ENCODE assay signal across 12 cellular contexts in the genomic region with DNA sequence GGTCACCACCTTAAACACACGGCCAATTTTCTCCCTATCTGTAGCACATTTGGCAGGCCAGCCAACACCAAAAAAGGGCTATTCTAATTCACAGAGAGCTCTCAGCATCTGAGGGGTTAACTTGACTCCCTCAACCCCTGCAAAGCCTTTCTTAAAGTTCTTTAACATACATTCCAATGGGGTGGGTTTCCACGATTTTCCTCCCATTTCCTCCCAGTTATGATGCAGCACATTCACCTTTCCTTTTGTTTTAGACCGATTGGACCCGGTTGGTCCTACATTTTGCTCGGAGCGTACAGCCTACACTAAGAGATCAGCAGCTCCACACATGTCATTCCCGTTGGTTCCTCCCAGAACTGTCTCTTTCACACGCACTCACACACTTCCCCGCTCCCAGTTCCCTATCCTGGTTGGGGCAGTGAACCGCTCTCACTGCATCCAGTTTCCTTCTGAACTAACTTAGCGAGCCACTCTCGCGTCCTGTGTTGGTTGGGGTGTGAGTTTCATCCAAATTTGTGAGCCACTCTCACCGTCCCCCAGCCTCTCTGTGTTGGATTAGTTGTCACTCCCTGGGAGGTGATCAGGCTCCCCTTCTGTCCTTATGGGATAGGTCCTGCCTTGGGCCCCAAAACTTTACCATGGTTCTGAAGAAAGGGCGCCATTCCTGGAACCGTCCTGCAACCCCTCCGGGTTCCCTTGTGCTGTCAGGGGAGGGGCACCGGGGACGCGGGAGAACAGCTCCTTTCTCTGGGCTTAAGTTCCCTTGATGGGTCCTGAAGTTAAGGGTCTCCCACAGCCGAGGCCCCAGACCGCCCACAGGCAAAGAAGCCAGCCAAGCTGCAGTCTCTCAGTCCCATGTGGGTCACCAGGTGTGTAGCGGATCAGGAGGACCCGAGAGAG. TPM values are rescaled to one million over a fixed set of nuclear protein-coding genes. Genes with fewer than 3 reads are reported as not detected.
DNase-seq lines count a peak whose midpoint lies in the region; ATAC-seq and TF ChIP-seq lines count a peak whose summit lies in the region.
"Had no signal": no experiment of that assay in that cellular context is flagged by ENCODE, and none has a peak within 500 bp of the region (broad histone marks: within the 10 kb centered on the region; RNA-seq: fewer than 3 reads in every experiment).

No MANE protein-coding gene starts in this region.

- H3K4me3 Mint-ChIP-seq in progenitor cell of endocrine pancreas (ENCODE audit: low read depth) = peak overlapping the region; percentile 78
- no peak overlapping the region for H3K4me3 Mint-ChIP-seq in T-helper 17 cell
- H3K4me3 Mint-ChIP-seq: activated CD4-positive, alpha-beta T cell treated with anti-CD3 and anti-CD28 coated beads, Interleukin-2, amount 10 ng/mL, durations not matched to agents 7 days and 5 days had no signal

- H3K27me3 ChIP-seq in ascending aorta = no peaks in the 10 kb centered on the region
- no peaks in the 10 kb centered on the region for H3K27me3 ChIP-seq in iPS-18a (ENCODE audit: control insufficient read depth, insufficient read depth, low read length)

- H3K27ac Mint-ChIP-seq in progenitor cell of endocrine pancreas (peak overlapping the region; percentile 99), T-helper 17 cell (no peak overlapping the region)
- H3K27ac Mint-ChIP-seq: activated CD4-positive, alpha-beta T cell treated with anti-CD3 and anti-CD28 coated beads, Interleukin-2, amount 10 ng/mL, durations not matched to agents 7 days and 5 days had no signal

- TF ChIP-seq CTCF in ascending aorta (IDR thresholded peaks at IDR 0.05) = no peak
- no peak for TF ChIP-seq CTCF in progenitor cell of endocrine pancreas (IDR thresholded peaks at IDR 0.05; ENCODE audit: unreplicated experiment)

- H3K27ac ChIP-seq in ascending aorta = no peak overlapping the region
- peak overlapping the region; percentile 79 for H3K27ac ChIP-seq in iPS-18a (ENCODE audit: low read length)

- H3K9me3 ChIP-seq in ES-I3 (ENCODE audit: control insufficient read depth, insufficient read depth, low read length) (no peaks in the 10 kb centered on the region), ascending aorta (no peaks in the 10 kb centered on the region), iPS-18a (ENCODE audit: control insufficient read depth, low read depth, low read length) (no peaks in the 10 kb centered on the region), T-helper 17 cell (ENCODE audit: control insufficient read depth, low read length, poor library complexity, severe bottlenecking) (no peaks in the 10 kb centered on the region)

- H3K4me1 Mint-ChIP-seq in progenitor cell of endocrine pancreas (ENCODE audit: low read depth) = peaks cover 48% of the 10 kb centered on the region
- H3K4me1 Mint-ChIP-seq in T-helper 17 cell = no peaks in the 10 kb centered on the region
- H3K4me1 Mint-ChIP-seq: activated CD4-positive, alpha-beta T cell treated with anti-CD3 and anti-CD28 coated beads, Interleukin-2, amount 10 ng/mL, durations not matched to agents 7 days and 5 days had no signal

- H3K27me3 Mint-ChIP-seq in progenitor cell of endocrine pancreas (no peaks in the 10 kb centered on the region), T-helper 17 cell (no peaks in the 10 kb centered on the region)
- H3K27me3 Mint-ChIP-seq: activated CD4-positive, alpha-beta T cell treated with anti-CD3 and anti-CD28 coated beads, Interleukin-2, amount 10 ng/mL, durations not matched to agents 7 days and 5 days had no signal

- no peaks in the 10 kb centered on the region for H3K36me3 ChIP-seq in ES-I3 (ENCODE audit: insufficient read depth, low read length)
- no peaks in the 10 kb centered on the region for H3K36me3 ChIP-seq in ascending aorta
- no peaks in the 10 kb centered on the region for H3K36me3 ChIP-seq in iPS-18a (ENCODE audit: control insufficient read depth, low read depth, low read length)

- no peak for ATAC-seq in T-helper 17 cell
- ATAC-seq in GM18873 (IDR thresholded peaks at IDR 0.05; ENCODE audit: low FRiP score, unreplicated experiment) = no peak

- DNase-seq in ascending aorta (ENCODE audit: low spot score in 2 of 2) (no peak), progenitor cell of endocrine pancreas (ENCODE audit: low spot score, unreplicated experiment) (peak; percentile 15), NCI-H1105 treated with DMSO at 0.1 percent for 48 hours (lab: John Stamatoyannopoulos, UW) (no peak), NCI-H2196 (lab: John Stamatoyannopoulos, UW; ENCODE audit: unreplicated experiment) (no peak), T-helper 17 cell (no peak)
- DNase-seq: activated CD4-positive, alpha-beta T cell treated with anti-CD3 and anti-CD28 coated beads, Interleukin-2, amount 10 ng/mL, durations not matched to agents 7 days and 5 days; foreskin melanocyte; substantia nigra had no signal

- H3K4me3 ChIP-seq in ascending aorta (peak overlapping the region; percentile 12 to 19), iPS-18a (ENCODE audit: low read length) (peak overlapping the region; percentile 46)

- peaks cover 15% of the 10 kb centered on the region for H3K4me1 ChIP-seq in ES-I3 (ENCODE audit: insufficient read depth, low read length)
- H3K4me1 ChIP-seq in ascending aorta = no peaks in the 10 kb centered on the region
- H3K4me1 ChIP-seq in iPS-18a (ENCODE audit: control insufficient read depth, low read depth, low read length) = peaks cover 37% of the 10 kb centered on the region

- intact Hi-C loops in ascending aorta (cut with DNase I) = no loop called here

- H3K9ac ChIP-seq in ES-I3 (ENCODE audit: low read depth, low read length) (peak overlapping the region; percentile 39), iPS-18a (ENCODE audit: low read length) (peak overlapping the region; percentile 63)

- H3K36me3 Mint-ChIP-seq in progenitor cell of endocrine pancreas (ENCODE audit: insufficient read depth) = peaks cover 24% of the 10 kb centered on the region
- H3K36me3 Mint-ChIP-seq in T-helper 17 cell (ENCODE audit: low read depth) = no peaks in the 10 kb centered on the region

- H3K9me3 Mint-ChIP-seq in progenitor cell of endocrine pancreas (ENCODE audit: low read depth) = peaks cover 9% of the 10 kb centered on the region
- H3K9me3 Mint-ChIP-seq: activated CD4-positive, alpha-beta T cell treated with anti-CD3 and anti-CD28 coated beads, Interleukin-2, amount 10 ng/mL, durations not matched to agents 7 days and 5 days had no signal

RNA-seq across cellular contexts. Expression of gene UGT2A3, which starts 45.1 kb away (rescaled TPM):
- not detected for total RNA-seq in ascending aorta
- total RNA-seq in progenitor cell of endocrine pancreas = 0.67 TPM in 2 replicates
- not detected for total RNA-seq in T-helper 17 cell
- total RNA-seq: activated CD4-positive, alpha-beta T cell treated with anti-CD3 and anti-CD28 coated beads, Interleukin-2, amount 10 ng/mL, durations not matched to agents 7 days and 5 days; skeletal muscle tissue had no signal
